ENCODE assay signal across 27 cellular contexts in genomic region chr9:108012886-108013665, GRCh38.
"Had no signal": no experiment of that assay in that cellular context is flagged by ENCODE, and none has a peak within 500 bp of the region (broad histone marks: within the 10 kb centered on the region; RNA-seq: fewer than 3 reads in every experiment).

No MANE protein-coding gene starts in this region.

- DNase-seq: activated CD4-positive, alpha-beta memory T cell treated with anti-CD3 and anti-CD28 coated beads, Interleukin-2, amount 10 ng/mL, durations not matched to agents 7 days and 5 days; activated CD4-positive, alpha-beta T cell treated with anti-CD3 and anti-CD28 coated beads for 1 hour; activated CD4-positive, alpha-beta T cell treated with anti-CD3 and anti-CD28 coated beads, Interleukin-2, amount 10 ng/mL, durations not matched to agents 7 days and 5 days; activated naive CD4-positive, alpha-beta T cell; activated T-cell treated with anti-CD3 and anti-CD28 coated beads, Interleukin-2, amount 50 U/mL, for 48 hours; cerebellar nuclear complex; colonic mucosa; dorsolateral prefrontal cortex; effector memory CD4-positive, alpha-beta T cell; gastrocnemius medialis; glutamatergic neuron; left lung; nephron progenitor cell; sigmoid colon; small intestine; stimulated activated CD4-positive, alpha-beta T cell treated with anti-CD3 and anti-CD28 coated beads, Interleukin-4, amount 100 ng/mL, for 24 hours; stomach; T-helper 2 cell; thyroid gland had no signal

- ATAC-seq: activated naive CD4-positive, alpha-beta T cell treated with anti-CD3 and anti-CD28 coated beads, Interleukin-2, amount 50 U/mL, for 72 hours; gastrocnemius medialis; left lung; stimulated activated effector memory CD8-positive, alpha-beta T cell treated with anti-CD3 and anti-CD28 coated beads, Interleukin-12 subunit alpha, Interleukin-12 subunit beta, amount 100 ng/mL, for 72 hours had no signal

- H3K27ac ChIP-seq: cardiac muscle cell, colonic mucosa, dorsolateral prefrontal cortex, gastrocnemius medialis, left lung, neutrophil, sigmoid colon, stomach, thyroid gland had no signal

- H3K36me3 ChIP-seq: cardiac muscle cell, colonic mucosa, gastrocnemius medialis, left lung, neutrophil, sigmoid colon, stomach, thyroid gland had no signal

- H3K27ac Mint-ChIP-seq: activated CD4-positive, alpha-beta memory T cell treated with anti-CD3 and anti-CD28 coated beads, Interleukin-2, amount 10 ng/mL, durations not matched to agents 7 days and 5 days; activated CD4-positive, alpha-beta T cell treated with anti-CD3 and anti-CD28 coated beads, Interleukin-2, amount 10 ng/mL, durations not matched to agents 7 days and 5 days; activated T-helper 2 cell treated with anti-CD3 and anti-CD28 coated beads, Interferon-gamma antibody, Interleukin-2, Interleukin-4, amounts not matched to agents 10 μg/mL and 5 μg/mL and 100 μg/mL, durations not matched to agents 14 hours and 24 hours and 36 hours; nephron progenitor cell; progenitor cell of endocrine pancreas; stimulated activated effector memory CD8-positive, alpha-beta T cell treated with anti-CD3 and anti-CD28 coated beads, Interleukin-12 subunit alpha, Interleukin-12 subunit beta, amount 100 ng/mL, for 72 hours had no signal

- H3K4me3 ChIP-seq: cardiac muscle cell, colonic mucosa, dorsolateral prefrontal cortex, gastrocnemius medialis, left lung, lung, sigmoid colon, stomach, thyroid gland had no signal

- H3K4me3 Mint-ChIP-seq: activated CD4-positive, alpha-beta memory T cell treated with anti-CD3 and anti-CD28 coated beads, Interleukin-2, amount 10 ng/mL, durations not matched to agents 7 days and 5 days; activated CD4-positive, alpha-beta T cell treated with anti-CD3 and anti-CD28 coated beads, Interleukin-2, amount 10 ng/mL, durations not matched to agents 7 days and 5 days; nephron progenitor cell; stimulated activated effector memory CD8-positive, alpha-beta T cell treated with anti-CD3 and anti-CD28 coated beads, Interleukin-12 subunit alpha, Interleukin-12 subunit beta, amount 100 ng/mL, for 72 hours had no signal

- H3K4me1 Mint-ChIP-seq: activated CD4-positive, alpha-beta memory T cell treated with anti-CD3 and anti-CD28 coated beads, Interleukin-2, amount 10 ng/mL, durations not matched to agents 7 days and 5 days; activated CD4-positive, alpha-beta T cell treated with anti-CD3 and anti-CD28 coated beads, Interleukin-2, amount 10 ng/mL, durations not matched to agents 7 days and 5 days; stimulated activated effector memory CD8-positive, alpha-beta T cell treated with anti-CD3 and anti-CD28 coated beads, Interleukin-12 subunit alpha, Interleukin-12 subunit beta, amount 100 ng/mL, for 72 hours had no signal

- H3K27me3 Mint-ChIP-seq: activated CD4-positive, alpha-beta memory T cell treated with anti-CD3 and anti-CD28 coated beads, Interleukin-2, amount 10 ng/mL, durations not matched to agents 7 days and 5 days; activated CD4-positive, alpha-beta T cell treated with anti-CD3 and anti-CD28 coated beads, Interleukin-2, amount 10 ng/mL, durations not matched to agents 7 days and 5 days had no signal

- H3K9me3 ChIP-seq: colonic mucosa, gastrocnemius medialis, left lung, neutrophil, sigmoid colon, stomach, thyroid gland had no signal

- H3K36me3 Mint-ChIP-seq: stimulated activated effector memory CD8-positive, alpha-beta T cell treated with anti-CD3 and anti-CD28 coated beads, Interleukin-12 subunit alpha, Interleukin-12 subunit beta, amount 100 ng/mL, for 72 hours had no signal

- H3K27me3 ChIP-seq: cardiac muscle cell, colonic mucosa, dorsolateral prefrontal cortex, gastrocnemius medialis, left lung, neutrophil, sigmoid colon, stomach, thyroid gland had no signal

- H3K9me3 Mint-ChIP-seq: nephron progenitor cell had no signal

- FAIRE-seq: islet of Langerhans, small intestine had no signal

- H3K4me1 ChIP-seq: colonic mucosa, gastrocnemius medialis, left lung, sigmoid colon, stomach, thyroid gland had no signal
